8 cellular contexts compared by ENCODE assay signal in the genomic region with DNA sequence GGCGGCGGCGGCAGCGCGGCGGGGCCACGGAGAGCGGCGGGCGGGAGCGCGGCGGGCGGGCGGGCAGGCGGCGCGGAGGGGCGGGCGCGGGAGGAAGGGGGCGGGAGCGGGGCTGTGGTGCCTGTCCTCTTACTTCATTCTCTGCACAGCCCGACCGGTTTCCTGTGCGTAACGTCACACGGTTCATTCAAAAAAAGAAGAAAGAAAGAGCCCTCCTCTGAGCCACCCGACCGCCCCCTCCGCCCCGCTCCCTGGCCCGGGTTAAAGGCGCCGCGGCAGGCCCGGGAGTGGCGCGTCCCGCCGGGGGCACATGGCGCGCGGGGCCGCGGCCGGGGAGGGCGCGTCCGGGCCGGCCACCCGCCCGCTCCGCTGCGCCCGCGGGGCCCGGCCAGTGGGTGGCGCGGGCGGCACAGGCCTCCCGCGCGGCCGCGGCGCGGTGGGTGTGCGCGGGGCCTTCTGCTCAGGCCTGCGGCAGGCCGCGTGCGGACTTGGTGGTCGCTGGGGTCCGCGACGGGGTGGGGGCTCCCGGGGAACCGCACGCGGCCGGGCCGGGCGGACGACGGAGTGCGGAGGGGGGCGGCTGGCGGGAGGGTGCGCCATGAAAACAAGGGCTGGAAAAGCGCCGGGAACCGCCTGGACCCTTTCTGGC. TPM values are rescaled to one million over a fixed set of nuclear protein-coding genes. Genes with fewer than 3 reads are reported as not detected.
DNase-seq lines count a peak whose midpoint lies in the region; ATAC-seq, FAIRE-seq and TF ChIP-seq lines count a peak whose summit lies in the region.

No MANE protein-coding gene starts in this region.

- H3K9me1 ChIP-seq in IMR-90 (ENCODE audit: insufficient read depth, low read length) = no peaks in the 10 kb centered on the region

- no peaks in the 10 kb centered on the region for H3K9me3 ChIP-seq in IMR-90 (ENCODE audit: control insufficient read depth, insufficient read depth, low read length)

- no peak overlapping the region for H3K56ac ChIP-seq in IMR-90 (ENCODE audit: extremely low read depth, insufficient read depth, low read length)

- in situ Hi-C loops in IMR-90 (cut with MboI; ENCODE audit: low sequenced_read_pairs) = loop anchor here (5.0 kb wide), 1 partner anchor 303 kb away; no protein-coding TSS in a partner anchor

- peak overlapping the region; percentile 90 for H3K4me3 Mint-ChIP-seq in activated T-helper 1 cell treated with anti-CD3 and anti-CD28 coated beads, Interleukin-12 subunit alpha, Interleukin-12 subunit beta, Interleukin-2, Interleukin-4 antibody, amounts not matched to agents 30 ng/mL and 10 ng/mL and 1 ng/mL, durations not matched to agents 14 hours and 24 hours and 36 hours
- H3K4me3 Mint-ChIP-seq in natural killer cell treated with Interleukin-12 subunit alpha and Interleukin-12 subunit beta and Interleukin-15 and Interleukin-18, amount 100 ng/mL, for 72 hours = peak overlapping the region; percentile 96

- peak overlapping the region; percentile 10 for H2AK9ac ChIP-seq in IMR-90 (replicated peaks; ENCODE audit: low read depth, low read length, poor library complexity)

- peak overlapping the region; percentile 74; the same call in 1 of the 2 replicates for H3K18ac ChIP-seq in IMR-90 (ENCODE audit: low read depth, low read length)

- H3K4me3 ChIP-seq in IMR-90 (ENCODE audit: insufficient read depth, low read depth, low read length) = peak overlapping the region; percentile 63
- peak overlapping the region; percentile 48 for H3K4me3 ChIP-seq in fibroblast of mammary gland (ENCODE audit: control insufficient read depth, low read depth, low read length)

- peaks cover 18% of the 10 kb centered on the region for H3K27me3 ChIP-seq in IMR-90 (ENCODE audit: control insufficient read depth, insufficient read depth, low read length)

- H3K4me1 Mint-ChIP-seq in activated T-helper 1 cell treated with anti-CD3 and anti-CD28 coated beads, Interleukin-12 subunit alpha, Interleukin-12 subunit beta, Interleukin-2, Interleukin-4 antibody, amounts not matched to agents 30 ng/mL and 10 ng/mL and 1 ng/mL, durations not matched to agents 14 hours and 24 hours and 36 hours (ENCODE audit: low read depth) = peaks cover 42% of the 10 kb centered on the region
- peaks cover 46 to 61% of the 10 kb centered on the region in 2 donors for H3K4me1 Mint-ChIP-seq in natural killer cell treated with Interleukin-12 subunit alpha and Interleukin-12 subunit beta and Interleukin-15 and Interleukin-18, amount 100 ng/mL, for 72 hours (ENCODE audit: low read depth in 2 of 2)

- no peak for TF ChIP-seq RAD21 in IMR-90 (IDR thresholded peaks at IDR 0.05; ENCODE audit: low read length)

- peak overlapping the region; percentile 94 for H3K27ac Mint-ChIP-seq in activated T-helper 1 cell treated with anti-CD3 and anti-CD28 coated beads, Interleukin-12 subunit alpha, Interleukin-12 subunit beta, Interleukin-2, Interleukin-4 antibody, amounts not matched to agents 30 ng/mL and 10 ng/mL and 1 ng/mL, durations not matched to agents 14 hours and 24 hours and 36 hours
- peak overlapping the region; percentile 95 to 99 for H3K27ac Mint-ChIP-seq in natural killer cell treated with Interleukin-12 subunit alpha and Interleukin-12 subunit beta and Interleukin-15 and Interleukin-18, amount 100 ng/mL, for 72 hours

- H4K91ac ChIP-seq in IMR-90 (ENCODE audit: insufficient read depth, low read depth, low read length) = no peak overlapping the region

- H3K9ac ChIP-seq in IMR-90 (ENCODE audit: low read depth, low read length) = peak overlapping the region; percentile 65

- H2BK20ac ChIP-seq in IMR-90 (ENCODE audit: low read depth, low read length) = no peak overlapping the region

- POLR2A ChIA-PET in IMR-90 (lab: Charles Lee; ENCODE audit: unreplicated experiment) = interaction anchor here (1.3 kb wide), 1 partner anchor 186 kb away, joined by 3 read pairs; no protein-coding TSS in a partner anchor

- dilution Hi-C loops in IMR-90 (cut with HindIII; ENCODE audit: low sequenced_read_pairs, unreplicated experiment) = no loop called here

- peak; percentile 67 for ATAC-seq in GM21528 (IDR thresholded peaks at IDR 0.05; ENCODE audit: low FRiP score, unreplicated experiment)
- peak; percentile 76 for ATAC-seq in IMR-90 (ENCODE audit: low read depth)
- ATAC-seq in natural killer cell treated with Interleukin-12 subunit alpha and Interleukin-12 subunit beta and Interleukin-15 and Interleukin-18, amount 100 ng/mL, for 72 hours = peak; percentile 90 to 94
- peak; percentile 75 for ATAC-seq in stimulated activated naive CD8-positive, alpha-beta T cell treated with anti-CD3 and anti-CD28 coated beads, Interleukin-15, Interleukin-2, amounts not matched to agents 100 U/mL and 50 U/mL, for 24 hours

- no peak overlapping the region for H2AK5ac ChIP-seq in IMR-90 (ENCODE audit: low read depth, low read length)

- H3K27me3 Mint-ChIP-seq in activated T-helper 1 cell treated with anti-CD3 and anti-CD28 coated beads, Interleukin-12 subunit alpha, Interleukin-12 subunit beta, Interleukin-2, Interleukin-4 antibody, amounts not matched to agents 30 ng/mL and 10 ng/mL and 1 ng/mL, durations not matched to agents 14 hours and 24 hours and 36 hours (ENCODE audit: insufficient read depth) = no peaks in the 10 kb centered on the region
- H3K27me3 Mint-ChIP-seq in natural killer cell treated with Interleukin-12 subunit alpha and Interleukin-12 subunit beta and Interleukin-15 and Interleukin-18, amount 100 ng/mL, for 72 hours = no peaks in the 10 kb centered on the region

- H2AFZ ChIP-seq in IMR-90 (replicated peaks; ENCODE audit: low read length, poor library complexity) = peak overlapping the region; percentile 90

- H3K79me1 ChIP-seq in IMR-90 (ENCODE audit: low read depth in 1 of 2, low read length in 2 of 2) = peaks cover 0 to 4% of the 10 kb centered on the region in 2 experiments; a peak in 1 of 4 replicates

- H4K5ac ChIP-seq in IMR-90 (ENCODE audit: low read depth, low read length) = peak overlapping the region; percentile 85

- WGBS in IMR-90 (ENCODE audit: extremely low coverage in 2 of 2, insufficient read length in 1 of 2), 2 experiments = 1% methylated on average over 28 of the region's 94 CpGs; no CpG with 5 or more reads in 1 of the 2 experiments

- no peak for FAIRE-seq in RCC 7860 (lab: Jason Lieb, UNC)

- intact Hi-C loops in IMR-90 (cut with micrococcal nuclease) = loop anchor here (5.0 to 10.0 kb wide), 3 partner anchors 68 to 795 kb away; partner anchors contain the start of gene ZCCHC2
- intact Hi-C loops in activated T-helper 1 cell treated with anti-CD3 and anti-CD28 coated beads, Interleukin-12 subunit alpha, Interleukin-12 subunit beta, Interleukin-2, Interleukin-4 antibody, amounts not matched to agents 30 ng/mL and 10 ng/mL and 1 ng/mL, durations not matched to agents 14 hours and 24 hours and 36 hours (cut with micrococcal nuclease) = loop anchor here (1.0 to 5.0 kb wide), 5 partner anchors 47 to 603 kb away; partner anchors contain the start of genes KDSR, PHLPP1 and VPS4B

- H3K36me3 ChIP-seq in IMR-90 (ENCODE audit: control insufficient read depth, insufficient read depth, low read length) = no peaks in the 10 kb centered on the region

- H3K14ac ChIP-seq in IMR-90 (replicated peaks; ENCODE audit: low read depth, low read length) = 0 out of 2 replicates have a peak overlapping the region, but pooled peaks have one; percentile 5

- H2BK15ac ChIP-seq in IMR-90 (ENCODE audit: low read depth, low read length) = no peak overlapping the region

- 0 out of 2 replicates have a peak overlapping the region, but pooled peaks have one; percentile 12 for H2BK120ac ChIP-seq in IMR-90 (ENCODE audit: low read depth, low read length)

- H3K4ac ChIP-seq in IMR-90 (ENCODE audit: low read depth, low read length) = peak overlapping the region; percentile 47

- no peak for TF ChIP-seq POLR2A in IMR-90 (IDR thresholded peaks at IDR 0.05; ENCODE audit: low read depth, low read length)

- BruUV-seq in IMR-90 (replicated peaks; lab: Mats Ljungman, UMichigan) = no TSS peak

- peak overlapping the region; percentile 55; the same call in 1 of the 2 replicates for H3K23ac ChIP-seq in IMR-90 (ENCODE audit: low read depth, low read length)

- peaks cover 10% of the 10 kb centered on the region for H3K4me1 ChIP-seq in IMR-90 (ENCODE audit: control insufficient read depth, insufficient read depth, low read length)

- H3K9me3 Mint-ChIP-seq in activated T-helper 1 cell treated with anti-CD3 and anti-CD28 coated beads, Interleukin-12 subunit alpha, Interleukin-12 subunit beta, Interleukin-2, Interleukin-4 antibody, amounts not matched to agents 30 ng/mL and 10 ng/mL and 1 ng/mL, durations not matched to agents 14 hours and 24 hours and 36 hours = no peaks in the 10 kb centered on the region
- H3K9me3 Mint-ChIP-seq in natural killer cell treated with Interleukin-12 subunit alpha and Interleukin-12 subunit beta and Interleukin-15 and Interleukin-18, amount 100 ng/mL, for 72 hours = no peaks in the 10 kb centered on the region

- CTCF ChIA-PET in IMR-90 (lab: Yijun Ruan, JAX) = no interaction called here

- peak overlapping the region; percentile 78 to 89 for H4K8ac ChIP-seq in IMR-90 (ENCODE audit: low read depth in 2 of 2, low read length in 2 of 2)

- peak overlapping the region; percentile 28 for H2BK5ac ChIP-seq in IMR-90 (ENCODE audit: low read depth, low read length, poor library complexity, severe bottlenecking)

- H4K20me1 ChIP-seq in IMR-90 (ENCODE audit: insufficient read depth, low read length) = no peaks in the 10 kb centered on the region

- DNase-seq in DMS153 (lab: John Stamatoyannopoulos, UW) (peak; percentile 71), IMR-90 (peak; percentile 75), RCC 7860 (ENCODE audit: low spot score) (peak; percentile 72), fibroblast of mammary gland (ENCODE audit: low read depth) (peak; percentile 81)
- DNase-seq in activated T-helper 1 cell treated with anti-CD3 and anti-CD28 coated beads, Interleukin-12 subunit alpha, Interleukin-12 subunit beta, Interleukin-2, Interleukin-4 antibody, amounts not matched to agents 30 ng/mL and 10 ng/mL and 1 ng/mL, durations not matched to agents 14 hours and 24 hours and 36 hours (ENCODE audit: low spot score) = peak; percentile 83
- peak; percentile 90 for DNase-seq in natural killer cell treated with Interleukin-12 subunit alpha and Interleukin-12 subunit beta and Interleukin-15 and Interleukin-18, amount 100 ng/mL, for 72 hours (ENCODE audit: low spot score)
- DNase-seq in stimulated activated naive CD8-positive, alpha-beta T cell treated with anti-CD3 and anti-CD28 coated beads, Interleukin-15, Interleukin-2, amounts not matched to agents 100 U/mL and 50 U/mL, for 24 hours = peak; percentile 83

- peaks cover 25% of the 10 kb centered on the region for H3K36me3 Mint-ChIP-seq in activated T-helper 1 cell treated with anti-CD3 and anti-CD28 coated beads, Interleukin-12 subunit alpha, Interleukin-12 subunit beta, Interleukin-2, Interleukin-4 antibody, amounts not matched to agents 30 ng/mL and 10 ng/mL and 1 ng/mL, durations not matched to agents 14 hours and 24 hours and 36 hours (ENCODE audit: low read depth)
- peaks cover 23% of the 10 kb centered on the region for H3K36me3 Mint-ChIP-seq in natural killer cell treated with Interleukin-12 subunit alpha and Interleukin-12 subunit beta and Interleukin-15 and Interleukin-18, amount 100 ng/mL, for 72 hours

- H3K27ac ChIP-seq in IMR-90 (ENCODE audit: insufficient read depth, low read length) = peak overlapping the region; percentile 30

- TF ChIP-seq CTCF in IMR-90 (conservative IDR thresholded peaks at IDR 0.05; ENCODE audit: low read depth, low read length) = 0 out of 2 replicates have a peak, but pooled peaks have one; percentile 23
- TF ChIP-seq CTCF in fibroblast of mammary gland (conservative IDR thresholded peaks at IDR 0.05; ENCODE audit: control insufficient read depth, insufficient read depth, low read depth, low read length) = no peak

- peak overlapping the region; percentile 85 for H3K4me2 ChIP-seq in IMR-90 (ENCODE audit: low read depth, low read length)

RNA-seq across cellular contexts. Expression of gene BCL2, which starts 0.6 kb away (rescaled TPM):
- total RNA-seq in IMR-90 (2012; rRNA removed) = 0.54 and 0.56 TPM in 2 replicates
- polyA plus RNA-seq in IMR-90 (2012; rRNA removed) = 0.24 and 0.33 TPM in 2 replicates
- polyA plus RNA-seq in IMR-90 (2012; cell fraction: cytosol; rRNA removed) = 0.14 and 0.19 TPM in 2 replicates
- polyA plus RNA-seq in IMR-90 (2012; cell fraction: nucleus; rRNA removed; ENCODE audit: low replicate concordance) = 0.11 and 0.15 TPM in 2 replicates
- 95.9 and 97.1 TPM in 2 replicates for total RNA-seq in activated T-helper 1 cell treated with anti-CD3 and anti-CD28 coated beads, Interleukin-12 subunit alpha, Interleukin-12 subunit beta, Interleukin-2, Interleukin-4 antibody, amounts not matched to agents 30 ng/mL and 10 ng/mL and 1 ng/mL, durations not matched to agents 14 hours and 24 hours and 36 hours
- total RNA-seq in natural killer cell treated with Interleukin-12 subunit alpha and Interleukin-12 subunit beta and Interleukin-15 and Interleukin-18, amount 100 ng/mL, for 72 hours = 10 to 100 TPM; 61.7 to 84.7 TPM

RNA-seq across cellular contexts. Expression of gene KDSR, which starts 46.8 kb away (rescaled TPM):
- 21.5 and 23.3 TPM in 2 replicates for total RNA-seq in IMR-90 (2012; rRNA removed)
- 19.3 and 21.9 TPM in 2 replicates for polyA plus RNA-seq in IMR-90 (2012; rRNA removed)
- 13.9 and 41.4 TPM in 2 replicates for polyA plus RNA-seq in IMR-90 (2012; cell fraction: cytosol; rRNA removed)
- polyA plus RNA-seq in IMR-90 (2012; cell fraction: nucleus; rRNA removed; ENCODE audit: low replicate concordance) = 8.6 and 22.4 TPM in 2 replicates
- 72.2 and 83.5 TPM in 2 replicates for total RNA-seq in activated T-helper 1 cell treated with anti-CD3 and anti-CD28 coated beads, Interleukin-12 subunit alpha, Interleukin-12 subunit beta, Interleukin-2, Interleukin-4 antibody, amounts not matched to agents 30 ng/mL and 10 ng/mL and 1 ng/mL, durations not matched to agents 14 hours and 24 hours and 36 hours
- total RNA-seq in natural killer cell treated with Interleukin-12 subunit alpha and Interleukin-12 subunit beta and Interleukin-15 and Interleukin-18, amount 100 ng/mL, for 72 hours = 10 to 100 TPM; 21.4 to 38.5 TPM

Comparison
In these comparisons a context has a peak if more than half of its experiments do, and no peak if none do; other contexts are left out.
1. Peak in every context shown above with its lines: DNase-seq, ATAC-seq, H3K4me3 ChIP-seq and H3K27ac ChIP-seq.
2. RNA of gene BCL2, which starts 0.6 kb away (total RNA-seq): 95.9 to 97.1 TPM in activated T-helper 1 cell treated with anti-CD3 and anti-CD28 coated beads, Interleukin-12 subunit alpha, Interleukin-12 subunit beta, Interleukin-2, Interleukin-4 antibody, amounts not matched to agents 30 ng/mL and 10 ng/mL and 1 ng/mL, durations not matched to agents 14 hours and 24 hours and 36 hours and 61.7 to 84.7 TPM in natural killer cell treated with Interleukin-12 subunit alpha and Interleukin-12 subunit beta and Interleukin-15 and Interleukin-18, amount 100 ng/mL, for 72 hours; 0.54 to 0.56 TPM in IMR-90; every median in the first group is over 10 times any median in the second.